ENCODE assay signal across 26 cellular contexts in the genomic region with DNA sequence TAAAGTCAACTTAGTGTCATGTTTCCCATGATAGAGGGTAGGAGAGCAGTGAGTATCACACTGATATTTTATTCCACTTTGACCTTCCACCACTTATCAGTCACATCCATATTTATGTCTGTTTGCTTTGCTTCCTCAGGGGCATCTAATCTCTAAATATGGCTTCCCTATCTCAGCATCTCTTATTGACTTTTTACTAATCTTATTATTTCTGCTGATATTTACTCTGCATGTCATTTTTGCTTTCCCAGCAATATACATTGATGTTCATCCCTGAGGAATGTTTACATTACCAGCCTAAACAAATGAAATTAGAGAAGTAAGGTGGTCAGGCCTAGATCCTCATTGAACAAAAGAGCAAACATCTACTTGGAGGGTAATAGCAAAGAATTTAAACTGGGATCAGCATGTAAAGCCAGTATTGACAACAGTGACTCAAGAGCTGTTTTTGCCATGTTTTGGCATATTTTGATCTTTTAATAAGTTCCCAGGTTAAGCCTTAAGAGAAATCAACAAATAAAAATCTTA.
DNase-seq lines count a peak whose midpoint lies in the region; ATAC-seq, FAIRE-seq and TF ChIP-seq lines count a peak whose summit lies in the region.
"Had no signal": no experiment of that assay in that cellular context is flagged by ENCODE, and none has a peak within 500 bp of the region (broad histone marks: within the 10 kb centered on the region; RNA-seq: fewer than 3 reads in every experiment).

No MANE protein-coding gene starts in this region.

- no peak overlapping the region for H3K4ac ChIP-seq in H9 (ENCODE audit: low read depth, low read length)
- no peak overlapping the region for H3K4ac ChIP-seq in H1 (replicated peaks; ENCODE audit: insufficient read length, low read depth, low read length)

- H2AK5ac ChIP-seq in H9 (ENCODE audit: insufficient read length, low read length) (no peak overlapping the region), H1 (ENCODE audit: low read depth, low read length) (no peak overlapping the region)

- H3K4me3 ChIP-seq in ACC112 (ENCODE audit: low read depth, low read length) (no peak overlapping the region), H1 (ENCODE audit: extremely low read depth in 1 of 4, insufficient read depth in 2 of 4, low read depth in 3 of 4, low read length in 4 of 4) (peak overlapping the region in 1 of 4 experiments; percentile 9; a peak in 1 of 8 replicates), lower lobe of right lung (no peak overlapping the region)
- H3K4me3 ChIP-seq: adrenal gland, left lung, MG63, pancreas had no signal

- H4K8ac ChIP-seq in H9 (replicated peaks; ENCODE audit: insufficient read length, low read depth, low read length) (no peak overlapping the region), H1 (ENCODE audit: extremely low read depth, insufficient read depth, low read length) (no peak overlapping the region)

- H4K5ac ChIP-seq in H9 (ENCODE audit: insufficient read length, low read depth, low read length): no peak overlapping the region
- peak overlapping the region; percentile 31 for H4K5ac ChIP-seq in H1 (ENCODE audit: insufficient read length, low read depth, low read length)

- H3K56ac ChIP-seq in H9 (ENCODE audit: insufficient read length, low read depth, low read length): no peak overlapping the region
- H3K56ac ChIP-seq in H1 (replicated peaks; ENCODE audit: insufficient read length, low read depth, low read length): no peak overlapping the region

- TF ChIP-seq RAD21 in H1 (IDR thresholded peaks at IDR 0.05 in 1 of 2, conservative IDR thresholded peaks at IDR 0.05 in 1 of 2; ENCODE audit: low read depth in 2 of 2, low read length in 2 of 2): no peak

- no peak overlapping the region for H3K27ac ChIP-seq in ACC112 (ENCODE audit: low read depth, low read length)
- H3K27ac ChIP-seq in H9 (ENCODE audit: insufficient read length, low read depth, low read length): no peak overlapping the region
- peak overlapping the region; percentile 19; the same call in 1 of the 2 replicates for H3K27ac ChIP-seq in H1 (ENCODE audit: low read depth, low read length)
- no peak overlapping the region for H3K27ac ChIP-seq in lower lobe of right lung
- H3K27ac ChIP-seq: adrenal gland, foreskin keratinocyte, left lung, pancreas had no signal

- peaks cover 5 to 10% of the 10 kb centered on the region in 2 experiments; a peak in 3 of 5 replicates for H3K9me3 Mint-ChIP-seq in H9

- H3K14ac ChIP-seq in H9 (ENCODE audit: insufficient read depth, low read length) (no peak overlapping the region), H1 (ENCODE audit: insufficient read length) (no peak overlapping the region)

- no peaks in the 10 kb centered on the region for H3K79me1 ChIP-seq in H9 (ENCODE audit: insufficient read depth, low read depth, low read length, poor library complexity, severe bottlenecking)
- H3K79me1 ChIP-seq in H1 (ENCODE audit: low read depth, low read length): no peaks in the 10 kb centered on the region

- peaks cover 30 to 32% of the 10 kb centered on the region in 2 experiments for H3K4me1 Mint-ChIP-seq in H9
- H3K4me1 Mint-ChIP-seq: CD14-positive monocyte; immature natural killer cell; natural killer cell; stimulated activated effector memory CD8-positive, alpha-beta T cell treated with anti-CD3 and anti-CD28 coated beads, Interleukin-12 subunit alpha, Interleukin-12 subunit beta, amount 100 ng/mL, for 72 hours had no signal

- H2BK20ac ChIP-seq in H9 (ENCODE audit: low read depth, low read length, poor library complexity, severe bottlenecking) (no peak overlapping the region), H1 (ENCODE audit: low read length) (no peak overlapping the region)

- H3K36me3 Mint-ChIP-seq in H9 (ENCODE audit: insufficient read depth in 1 of 3, low read depth in 3 of 3): peaks cover 3 to 17% (median 8%) of the 10 kb centered on the region in 3 experiments
- H3K36me3 Mint-ChIP-seq: CD14-positive monocyte; immature natural killer cell; natural killer cell; stimulated activated effector memory CD8-positive, alpha-beta T cell treated with anti-CD3 and anti-CD28 coated beads, Interleukin-12 subunit alpha, Interleukin-12 subunit beta, amount 100 ng/mL, for 72 hours had no signal

- no peak overlapping the region for H2BK12ac ChIP-seq in H9 (ENCODE audit: insufficient read length, low read depth, low read length)
- H2BK12ac ChIP-seq in H1 (ENCODE audit: low read depth, low read length): no peak overlapping the region

- no peak for ATAC-seq in lower lobe of right lung
- ATAC-seq: foreskin keratinocyte; left lung; natural killer cell; pancreas; stimulated activated effector memory CD8-positive, alpha-beta T cell treated with anti-CD3 and anti-CD28 coated beads, Interleukin-12 subunit alpha, Interleukin-12 subunit beta, amount 100 ng/mL, for 72 hours had no signal

- H3K4me1 ChIP-seq in ACC112 (ENCODE audit: control insufficient read depth, insufficient read depth, low read length, unreplicated experiment) (no peaks in the 10 kb centered on the region), H9 (ENCODE audit: insufficient read depth, low read length) (peaks cover 5% of the 10 kb centered on the region; the same call in 1 of the 2 replicates), H1 (replicated peaks in 1 of 4; ENCODE audit: control insufficient read depth in 3 of 4, insufficient read depth in 4 of 4, low read length in 3 of 4) (peaks cover 2 to 9% (median 7%) of the 10 kb centered on the region in 4 experiments; a peak in 4 of 7 replicates), lower lobe of right lung (no peaks in the 10 kb centered on the region)
- H3K4me1 ChIP-seq: adrenal gland, foreskin keratinocyte, left lung, pancreas had no signal

- H3K4me3 Mint-ChIP-seq in H9: no peak overlapping the region
- H3K4me3 Mint-ChIP-seq: CD14-positive monocyte; HFFc6; immature natural killer cell; natural killer cell; stimulated activated effector memory CD8-positive, alpha-beta T cell treated with anti-CD3 and anti-CD28 coated beads, Interleukin-12 subunit alpha, Interleukin-12 subunit beta, amount 100 ng/mL, for 72 hours had no signal

- H3K9ac ChIP-seq in H9 (ENCODE audit: extremely low read depth, insufficient read length, low read length) (no peak overlapping the region), H1 (replicated peaks in 1 of 4; ENCODE audit: extremely low read depth in 1 of 4, low read depth in 3 of 4, low read length in 3 of 4) (no peak overlapping the region)

- TF ChIP-seq CTCF in H9 (conservative IDR thresholded peaks at IDR 0.05): no peak
- TF ChIP-seq CTCF in H1 (IDR thresholded peaks at IDR 0.05; ENCODE audit: control extremely low read depth in 1 of 3, insufficient read depth in 1 of 3, low read depth in 1 of 3, low read length in 3 of 3): no peak
- no peak for TF ChIP-seq CTCF in lower lobe of right lung (IDR thresholded peaks at IDR 0.05)

- H3K23me2 ChIP-seq in H9 (ENCODE audit: insufficient read length, low read depth, low read length, poor library complexity, severe bottlenecking) (no peaks in the 10 kb centered on the region), H1 (ENCODE audit: low read depth, low read length) (no peaks in the 10 kb centered on the region)

- H3K23ac ChIP-seq in H9 (ENCODE audit: insufficient read length, low read depth, low read length): no peak overlapping the region
- no peak overlapping the region for H3K23ac ChIP-seq in H1 (ENCODE audit: insufficient read length)

- H3K36me3 ChIP-seq in ACC112 (ENCODE audit: insufficient read depth, low read length) (no peaks in the 10 kb centered on the region), H1 (ENCODE audit: control insufficient read depth in 2 of 4, insufficient read depth in 4 of 4, low read length in 3 of 4) (no peaks in the 10 kb centered on the region), lower lobe of right lung (no peaks in the 10 kb centered on the region)
- H3K36me3 ChIP-seq: adrenal gland, left lung, MG63, pancreas had no signal

- peak; percentile 7 for FAIRE-seq in H1 (lab: Jason Lieb, UNC)
- FAIRE-seq: D721Med, pancreas, RCC 7860, TTC549 had no signal

- H3K27me3 ChIP-seq in ACC112 (ENCODE audit: insufficient read depth, low read length) (no peaks in the 10 kb centered on the region), H9 (ENCODE audit: insufficient read depth, low read length) (no peaks in the 10 kb centered on the region), H1 (replicated peaks in 1 of 4; ENCODE audit: control insufficient read depth in 3 of 4, extremely low read depth in 1 of 4, insufficient read depth in 3 of 4, low read length in 3 of 4) (no peaks in the 10 kb centered on the region), lower lobe of right lung (ENCODE audit: low read depth) (no peaks in the 10 kb centered on the region)
- H3K27me3 ChIP-seq: adrenal gland, foreskin keratinocyte, left lung, MG63, pancreas had no signal

- CTCF ChIA-PET in H1 (lab: Charles Lee; ENCODE audit: partially characterized antibody): no interaction called here

- H2AFZ ChIP-seq in ACC112 (ENCODE audit: low read length, unreplicated experiment) (peak overlapping the region; percentile 74), H9 (ENCODE audit: low read length) (no peak overlapping the region), H1 (ENCODE audit: low read length) (no peak overlapping the region)

- DNase-seq in H9: no peak
- DNase-seq in NCI-H748 (lab: John Stamatoyannopoulos, UW; ENCODE audit: unreplicated experiment): peak; percentile 97
- DNase-seq in H1 (ENCODE audit: low read depth in 1 of 2, low spot score in 2 of 2): no peak
- no peak for DNase-seq in dedifferentiated amniotic fluid mesenchymal stem cell (ENCODE audit: extremely low spot score)
- no peak for DNase-seq in activated CD8-positive, alpha-beta memory T cell treated with anti-CD3 and anti-CD28 coated beads for 24 hours
- DNase-seq in lower lobe of right lung: no peak
- DNase-seq: activated CD4-positive, alpha-beta T cell treated with anti-CD3 and anti-CD28 coated beads for 48 hours; activated naive CD4-positive, alpha-beta T cell treated with Interleukin-2 at 50 U/mL for 16 hours; activated T-cell treated with anti-CD3 and anti-CD28 coated beads, Interleukin-2, amount 50 U/mL, for 48 hours; adrenal gland; effector memory CD4-positive, alpha-beta T cell; foreskin keratinocyte; HFFc6; immature natural killer cell; left lung; MG63; natural killer cell; pancreas; stimulated activated CD4-positive, alpha-beta T cell treated with anti-CD3 and anti-CD28 coated beads, Interleukin-2, amount 100 ng/mL, for 48 hours; substantia nigra had no signal

- POLR2A ChIA-PET in H1 (lab: Charles Lee; ENCODE audit: partially characterized antibody): no interaction called here

- H4K91ac ChIP-seq in H9 (ENCODE audit: insufficient read length, low read depth, low read length) (no peak overlapping the region), H1 (replicated peaks; ENCODE audit: insufficient read length, low read length) (no peak overlapping the region)

- intact Hi-C loops in lower lobe of right lung (cut with DNase I): no loop called here

- TF ChIP-seq EP300 in H1 (IDR thresholded peaks at IDR 0.05; ENCODE audit: borderline replicate concordance in 1 of 2, low read depth in 2 of 2, low read length in 2 of 2): no peak

- no peak overlapping the region for H3T11ph ChIP-seq in H9 (ENCODE audit: low read length)

- peak overlapping the region in 2 of 3 experiments; percentile 70 to 94; a peak in 3 of 7 replicates for H3K27ac Mint-ChIP-seq in H9
- H3K27ac Mint-ChIP-seq: CD14-positive monocyte; HFFc6; immature natural killer cell; natural killer cell; stimulated activated effector memory CD8-positive, alpha-beta T cell treated with anti-CD3 and anti-CD28 coated beads, Interleukin-12 subunit alpha, Interleukin-12 subunit beta, amount 100 ng/mL, for 72 hours had no signal

- no peak overlapping the region for H3K4me2 ChIP-seq in H9 (ENCODE audit: insufficient read depth, insufficient read length, low read length)
- no peak overlapping the region for H3K4me2 ChIP-seq in H1 (ENCODE audit: insufficient read depth in 1 of 2, low read depth in 2 of 2, low read length in 2 of 2)

- H3K79me2 ChIP-seq in ACC112 (ENCODE audit: control insufficient read depth, insufficient read depth, low read length, unreplicated experiment) (no peaks in the 10 kb centered on the region), H9 (ENCODE audit: insufficient read depth, low read length) (no peaks in the 10 kb centered on the region), H1 (ENCODE audit: control insufficient read depth in 1 of 2, insufficient read depth in 2 of 2, low read length in 2 of 2) (no peaks in the 10 kb centered on the region)

- no peaks in the 10 kb centered on the region for H3K9me3 ChIP-seq in H9 (ENCODE audit: control insufficient read depth, low read depth, low read length)
- H3K9me3 ChIP-seq in H1 (ENCODE audit: insufficient read depth in 2 of 2, low read depth in 1 of 2, low read length in 1 of 2): peaks cover 0 to 3% of the 10 kb centered on the region in 2 experiments; a peak in 1 of 4 replicates
- peaks cover 3% of the 10 kb centered on the region for H3K9me3 ChIP-seq in lower lobe of right lung
- H3K9me3 ChIP-seq: adrenal gland, MG63, pancreas had no signal

- no peak overlapping the region for H2BK5ac ChIP-seq in H9 (ENCODE audit: insufficient read length, low read length)
- no peak overlapping the region for H2BK5ac ChIP-seq in H1 (ENCODE audit: low read depth, low read length)

- H4K20me1 ChIP-seq in H9 (ENCODE audit: control insufficient read depth, insufficient read depth, insufficient read length): no peaks in the 10 kb centered on the region
- H4K20me1 ChIP-seq in H1 (replicated peaks in 1 of 2; ENCODE audit: control insufficient read depth in 1 of 2, insufficient read depth in 2 of 2, low read length in 2 of 2): no peaks in the 10 kb centered on the region

- H3K18ac ChIP-seq in H9 (ENCODE audit: insufficient read length, low read depth, low read length) (no peak overlapping the region), H1 (ENCODE audit: extremely low read depth, low read length) (no peak overlapping the region; the same call in 1 of the 2 replicates)

- H2BK15ac ChIP-seq in H9 (ENCODE audit: low read depth, low read length) (no peak overlapping the region), H1 (ENCODE audit: low read length) (no peak overlapping the region)

- no peak for TF ChIP-seq POLR2A in H1 (IDR thresholded peaks at IDR 0.05; ENCODE audit: control extremely low read depth in 1 of 2, low read depth in 2 of 2, low read length in 2 of 2)

- H3K27me3 Mint-ChIP-seq in H9 (ENCODE audit: low read depth): no peaks in the 10 kb centered on the region

- H2BK120ac ChIP-seq in H9 (ENCODE audit: low read depth, low read length, poor library complexity, severe bottlenecking): no peak overlapping the region
- H2BK120ac ChIP-seq in H1 (replicated peaks; ENCODE audit: low read depth, low read length): no peak overlapping the region
